ENCODE assay signal across 15 cellular contexts in the genomic region with DNA sequence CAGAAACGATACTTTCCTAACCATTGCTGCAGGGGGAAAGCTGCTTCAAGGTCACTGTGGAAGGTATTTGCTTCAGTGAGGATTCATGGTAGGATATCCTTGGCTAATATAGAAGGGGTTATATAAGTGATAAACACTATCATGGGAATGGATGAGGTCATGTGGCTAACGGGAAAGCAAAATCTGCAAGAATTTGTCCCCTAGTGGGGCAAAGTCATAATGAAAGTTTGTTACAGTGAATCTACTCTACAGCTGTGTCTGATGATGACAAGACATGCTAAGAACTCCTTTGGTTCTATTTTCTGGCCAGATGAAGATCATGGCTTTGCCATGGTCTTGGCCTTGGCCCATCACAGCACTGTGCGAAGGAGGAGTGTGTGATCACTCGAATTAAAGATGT. TPM values are rescaled to one million over a fixed set of nuclear protein-coding genes. Genes with fewer than 3 reads are reported as not detected.
DNase-seq lines count a peak whose midpoint lies in the region; ATAC-seq lines count a peak whose summit lies in the region.
"Had no signal": no experiment of that assay in that cellular context is flagged by ENCODE, and none has a peak within 500 bp of the region (broad histone marks: within the 10 kb centered on the region; RNA-seq: fewer than 3 reads in every experiment).

No MANE protein-coding gene starts in this region.

- no peaks in the 10 kb centered on the region for H3K9me3 Mint-ChIP-seq in activated T-cell treated with anti-CD3 and anti-CD28 coated beads, Interleukin-2, amount 50 U/mL, for 72 hours
- H3K9me3 Mint-ChIP-seq in stimulated activated memory B cell treated with anti-CD40 and anti-IgM and Interleukin-4, amounts not matched to agents 10 μg/mL and 1 μg/mL and 100 μg/mL, for 72 hours, result no peaks in the 10 kb centered on the region
- H3K9me3 Mint-ChIP-seq: brain, mesothelial cell of epicardium had no signal

- H3K4me1 Mint-ChIP-seq in activated T-cell treated with anti-CD3 and anti-CD28 coated beads, Interleukin-2, amount 50 U/mL, for 72 hours (ENCODE audit: low read depth), result peaks cover 22% of the 10 kb centered on the region
- H3K4me1 Mint-ChIP-seq in stimulated activated memory B cell treated with anti-CD40 and anti-IgM and Interleukin-4, amounts not matched to agents 10 μg/mL and 1 μg/mL and 100 μg/mL, for 72 hours, result peaks cover 22% of the 10 kb centered on the region

- H3K27ac Mint-ChIP-seq in activated T-cell treated with anti-CD3 and anti-CD28 coated beads, Interleukin-2, amount 50 U/mL, for 72 hours, result no peak overlapping the region
- peak overlapping the region; percentile 11 for H3K27ac Mint-ChIP-seq in stimulated activated memory B cell treated with anti-CD40 and anti-IgM and Interleukin-4, amounts not matched to agents 10 μg/mL and 1 μg/mL and 100 μg/mL, for 72 hours
- H3K27ac Mint-ChIP-seq: brain, mesothelial cell of epicardium had no signal

- DNase-seq in activated T-cell treated with anti-CD3 and anti-CD28 coated beads, Interleukin-2, amount 50 U/mL, for 72 hours, result no peak
- DNase-seq in activated T-cell treated with anti-CD3 and anti-CD28 coated beads, Interleukin-2, amount 50 U/mL, for 48 hours, result no peak
- DNase-seq in NOMO-1 (lab: John Stamatoyannopoulos, UW; ENCODE audit: unreplicated experiment in 2 of 2), result no peak
- DNase-seq in sciatic nerve (ENCODE audit: low spot score), result no peak
- DNase-seq in amniotic stem cell (lab: John Stamatoyannopoulos, UW), result no peak
- DNase-seq: DMS79 treated with DMSO at 0.1 percent for 48 hours, NCI-H187, T1000, upper lobe of left lung had no signal

- peaks cover 6% of the 10 kb centered on the region for H3K27me3 Mint-ChIP-seq in activated T-cell treated with anti-CD3 and anti-CD28 coated beads, Interleukin-2, amount 50 U/mL, for 72 hours (ENCODE audit: low read depth)
- peaks cover 1% of the 10 kb centered on the region for H3K27me3 Mint-ChIP-seq in stimulated activated memory B cell treated with anti-CD40 and anti-IgM and Interleukin-4, amounts not matched to agents 10 μg/mL and 1 μg/mL and 100 μg/mL, for 72 hours

- peak; percentile 28 to 63 for ATAC-seq in activated T-cell treated with anti-CD3 and anti-CD28 coated beads, Interleukin-2, amount 50 U/mL, for 72 hours (replicated peaks in 1 of 2)
- peak; percentile 38 for ATAC-seq in GM21619 (IDR thresholded peaks at IDR 0.05; ENCODE audit: unreplicated experiment)
- ATAC-seq in HG03342 (IDR thresholded peaks at IDR 0.05; ENCODE audit: unreplicated experiment), result peak; percentile 32
- ATAC-seq in stimulated activated memory B cell treated with anti-CD40 and anti-IgM and Interleukin-4, amounts not matched to agents 10 μg/mL and 1 μg/mL and 100 μg/mL, for 72 hours, result peak; percentile 32
- ATAC-seq in sciatic nerve, result no peak

- H3K36me3 Mint-ChIP-seq in activated T-cell treated with anti-CD3 and anti-CD28 coated beads, Interleukin-2, amount 50 U/mL, for 72 hours (ENCODE audit: insufficient read depth in 2 of 2), result no peaks in the 10 kb centered on the region
- no peaks in the 10 kb centered on the region for H3K36me3 Mint-ChIP-seq in stimulated activated memory B cell treated with anti-CD40 and anti-IgM and Interleukin-4, amounts not matched to agents 10 μg/mL and 1 μg/mL and 100 μg/mL, for 72 hours
- H3K36me3 Mint-ChIP-seq: brain, mesothelial cell of epicardium had no signal

- H3K4me3 Mint-ChIP-seq in activated T-cell treated with anti-CD3 and anti-CD28 coated beads, Interleukin-2, amount 50 U/mL, for 72 hours, result peak overlapping the region in 1 of 2 donors; percentile 1
- H3K4me3 Mint-ChIP-seq in stimulated activated memory B cell treated with anti-CD40 and anti-IgM and Interleukin-4, amounts not matched to agents 10 μg/mL and 1 μg/mL and 100 μg/mL, for 72 hours, result no peak overlapping the region
- H3K4me3 Mint-ChIP-seq: brain, mesothelial cell of epicardium had no signal

- intact Hi-C loops in sciatic nerve (cut with DNase I), result no loop called here

RNA-seq across cellular contexts. Expression of gene MMP20, which starts 13.8 kb away (rescaled TPM):
- total RNA-seq in activated T-cell treated with anti-CD3 and anti-CD28 coated beads, Interleukin-2, amount 50 U/mL, for 72 hours, result not detected
- total RNA-seq in sciatic nerve, result not detected
- total RNA-seq: mesothelial cell of epicardium, renal cortical epithelial cell, upper lobe of left lung had no signal
